In the genomic region with DNA sequence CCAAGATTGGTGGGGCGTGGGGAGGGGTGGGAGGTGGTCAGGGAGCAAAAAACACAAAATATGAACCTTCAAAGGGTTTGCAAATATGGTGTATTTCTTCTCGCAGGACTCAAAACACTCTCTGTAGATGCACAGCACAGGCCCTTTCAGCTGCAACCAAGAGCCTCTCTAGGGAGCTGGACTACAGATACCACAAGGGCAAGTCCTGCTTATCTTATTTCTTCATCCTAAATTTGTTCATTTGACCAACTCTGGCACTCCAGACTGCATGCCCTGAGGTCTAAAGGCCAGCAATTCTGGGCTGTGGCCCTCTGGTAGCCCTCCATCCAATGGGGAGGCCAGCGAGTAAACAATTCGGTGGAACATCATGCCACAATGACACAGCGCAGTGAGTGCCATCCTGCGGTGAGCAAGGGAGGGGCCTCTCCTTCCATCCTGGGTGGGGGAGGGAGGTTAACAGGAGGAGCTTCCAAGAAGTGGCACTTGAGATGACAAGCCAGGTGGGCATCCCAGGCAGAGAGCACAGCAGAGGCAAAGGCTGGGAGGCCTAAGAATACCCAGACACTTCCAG, we compare ENCODE assay signal across 8 cellular contexts. TPM values are rescaled to one million over a fixed set of nuclear protein-coding genes. Genes with fewer than 3 reads are reported as not detected.
A peak's percentile ranks its signal among the peaks of the same experiment; 100 is the strongest.
DNase-seq lines count a peak whose midpoint lies in the region; ATAC-seq and FAIRE-seq lines count a peak whose summit lies in the region.

No MANE protein-coding gene starts in this region.

- H3K36me3 Mint-ChIP-seq in activated CD8-positive, alpha-beta T cell treated with anti-CD3 and anti-CD28 coated beads, Interleukin-2, amount 10 ng/mL, durations not matched to agents 7 days and 5 days (ENCODE audit: low read depth), result peaks cover 52% of the 10 kb centered on the region

- no peaks in the 10 kb centered on the region for H3K9me3 ChIP-seq in small intestine (ENCODE audit: control insufficient read depth, low read depth)

- H3K4me1 ChIP-seq in small intestine (ENCODE audit: control insufficient read depth in 2 of 2, insufficient read depth in 1 of 2, low read depth in 1 of 2, low read length in 1 of 2), result peaks cover 0 to 4% of the 10 kb centered on the region in 2 donors

- H3K27me3 Mint-ChIP-seq in activated CD8-positive, alpha-beta T cell treated with anti-CD3 and anti-CD28 coated beads, Interleukin-2, amount 10 ng/mL, durations not matched to agents 7 days and 5 days (ENCODE audit: low read depth), result no peaks in the 10 kb centered on the region

- no peak for FAIRE-seq in small intestine (lab: Jason Lieb, UNC)

- H3K4me3 ChIP-seq in small intestine (ENCODE audit: low read depth in 1 of 2, low read length in 2 of 2), result peak overlapping the region in 1 of 2 donors; percentile 35

- 65 to 68% (median 66%) methylated on average over 6 of the region's 6 CpGs for WGBS in small intestine, 3 donors

- no peaks in the 10 kb centered on the region for H3K36me3 ChIP-seq in small intestine (ENCODE audit: control insufficient read depth in 2 of 2, insufficient read depth in 2 of 2, low read length in 2 of 2)

- CTCF ChIA-PET in activated CD8-positive, alpha-beta T cell treated with anti-CD3 and anti-CD28 coated beads, Interleukin-2, amount 10 ng/mL, durations not matched to agents 7 days and 5 days (lab: Charles Lee), result interaction anchor here (1.0 to 13.3 kb wide), 9 partner anchors 12 to 170 kb away, joined by 3 to 250 read pairs (median 16); no protein-coding TSS in a partner anchor

- H3K27me3 ChIP-seq in small intestine (ENCODE audit: control insufficient read depth in 2 of 2, insufficient read depth in 2 of 2, low read length in 2 of 2), result no peaks in the 10 kb centered on the region

- peak overlapping the region; percentile 99 for H3K27ac Mint-ChIP-seq in activated CD8-positive, alpha-beta T cell treated with anti-CD3 and anti-CD28 coated beads, Interleukin-2, amount 10 ng/mL, durations not matched to agents 7 days and 5 days

- DNase-seq in COLO668 (lab: John Stamatoyannopoulos, UW; ENCODE audit: unreplicated experiment) (peak; percentile 47), NAMALWA (ENCODE audit: low spot score) (peak; percentile 75), mesenteric fat pad (ENCODE audit: low spot score) (peak; percentile 81), iPS-NIHi11 (ENCODE audit: low spot score) (no peak), epidermal melanocyte (ENCODE audit: insufficient read length, low spot score) (no peak), small intestine (no peak)
- DNase-seq in activated CD8-positive, alpha-beta T cell treated with anti-CD3 and anti-CD28 coated beads, Interleukin-2, amount 10 ng/mL, durations not matched to agents 7 days and 5 days, result peak; percentile 75

- H3K4me3 Mint-ChIP-seq in activated CD8-positive, alpha-beta T cell treated with anti-CD3 and anti-CD28 coated beads, Interleukin-2, amount 10 ng/mL, durations not matched to agents 7 days and 5 days, result peak overlapping the region; percentile 100

- no peaks in the 10 kb centered on the region for H3K9me3 Mint-ChIP-seq in activated CD8-positive, alpha-beta T cell treated with anti-CD3 and anti-CD28 coated beads, Interleukin-2, amount 10 ng/mL, durations not matched to agents 7 days and 5 days (ENCODE audit: insufficient read depth)

- POLR2A ChIA-PET in activated CD8-positive, alpha-beta T cell treated with anti-CD3 and anti-CD28 coated beads, Interleukin-2, amount 10 ng/mL, durations not matched to agents 7 days and 5 days (lab: Charles Lee), result interaction anchor here (0.5 to 10.9 kb wide), 13 partner anchors 13 to 223 kb away, joined by 3 to 121 read pairs (median 4); partner anchors contain the start of genes ISCU, SART3 and SSH1

- ATAC-seq in activated CD8-positive, alpha-beta T cell treated with anti-CD3 and anti-CD28 coated beads, Interleukin-2, amount 10 ng/mL, durations not matched to agents 7 days and 5 days, result peak; percentile 3
- ATAC-seq in GM21526 (IDR thresholded peaks at IDR 0.05; ENCODE audit: low FRiP score, unreplicated experiment), result no peak

- peak overlapping the region in 1 of 2 donors; percentile 90 for H3K27ac ChIP-seq in small intestine (ENCODE audit: low read depth in 1 of 2, low read length in 1 of 2)

- H3K4me1 Mint-ChIP-seq in activated CD8-positive, alpha-beta T cell treated with anti-CD3 and anti-CD28 coated beads, Interleukin-2, amount 10 ng/mL, durations not matched to agents 7 days and 5 days (ENCODE audit: low read depth), result peaks cover 61% of the 10 kb centered on the region

RNA-seq across cellular contexts. Expression of gene SELPLG, which starts 0.6 kb away (rescaled TPM):
- 100 to 1,000 TPM; 144 to 150 TPM for total RNA-seq in activated CD8-positive, alpha-beta T cell treated with anti-CD3 and anti-CD28 coated beads, Interleukin-2, amount 10 ng/mL, durations not matched to agents 7 days and 5 days
- 15.4 TPM for total RNA-seq in mesenteric fat pad
- 1 to 10 TPM; 1.1 to 7.2 (median 2.4) TPM for polyA plus RNA-seq in small intestine

RNA-seq across cellular contexts. Expression of gene TMEM119, which starts 36.4 kb away (rescaled TPM):
- total RNA-seq in activated CD8-positive, alpha-beta T cell treated with anti-CD3 and anti-CD28 coated beads, Interleukin-2, amount 10 ng/mL, durations not matched to agents 7 days and 5 days, result not detected
- total RNA-seq in mesenteric fat pad, result 13.0 TPM
- 1 to 10 TPM in 2 of 3 donors, under 1 TPM in 1; 0.67 to 6.9 (median 5.1) TPM for polyA plus RNA-seq in small intestine

Comparison
In these comparisons a context has a peak if more than half of its experiments do, and no peak if none do; other contexts are left out.
1. DNase-seq: peak in COLO668 (single experiment), NAMALWA (single experiment), activated CD8-positive, alpha-beta T cell treated with anti-CD3 and anti-CD28 coated beads, Interleukin-2, amount 10 ng/mL, durations not matched to agents 7 days and 5 days (single experiment) and mesenteric fat pad (single experiment); none in iPS-NIHi11 (single experiment), epidermal melanocyte (single experiment) and small intestine (single experiment).
2. RNA of gene TMEM119, which starts 36.4 kb away (total RNA-seq): 13.0 TPM in mesenteric fat pad (single experiment); not detected in activated CD8-positive, alpha-beta T cell treated with anti-CD3 and anti-CD28 coated beads, Interleukin-2, amount 10 ng/mL, durations not matched to agents 7 days and 5 days; every median in the first group is over 10 times any median in the second.